Comparison of ENCODE assay signal across 17 cellular contexts in genomic region chr2:230209422-230210051, GRCh38. TPM values are rescaled to one million over a fixed set of nuclear protein-coding genes. Genes with fewer than 3 reads are reported as not detected.
DNase-seq lines count a peak whose midpoint lies in the region; ATAC-seq and TF ChIP-seq lines count a peak whose summit lies in the region.
"Had no signal": no experiment of that assay in that cellular context is flagged by ENCODE, and none has a peak within 500 bp of the region (broad histone marks: within the 10 kb centered on the region; RNA-seq: fewer than 3 reads in every experiment).

No MANE protein-coding gene starts in this region.

- CTCF ChIA-PET in activated B cell treated with CpG ODN at 0.5 μM for 24 hours (lab: Charles Lee) = interaction anchor here (1.2 kb wide), 1 partner anchor 10 kb away, joined by 5 read pairs; the partner anchor contains the start of gene SP110

- H3K27ac Mint-ChIP-seq in activated B cell treated with CpG ODN at 0.5 μM for 24 hours = no peak overlapping the region
- H3K27ac Mint-ChIP-seq: nephron progenitor cell; T-helper 2 cell treated with Interferon-gamma antibody and Interleukin-4, amounts not matched to agents 5 μg/mL and 100 μg/mL, for 36 hours had no signal

- H3K4me1 ChIP-seq in DND-41 (ENCODE audit: insufficient read depth, low read length) = peaks cover 32% of the 10 kb centered on the region
- H3K4me1 ChIP-seq: transverse colon had no signal

- TF ChIP-seq CTCF in DND-41 (IDR thresholded peaks at IDR 0.05; ENCODE audit: borderline replicate concordance, extremely low read depth, low read length, poor library complexity, severe bottlenecking) (no peak), activated B cell treated with CpG ODN at 0.5 μM for 24 hours (IDR thresholded peaks at IDR 0.05) (no peak)

- no peaks in the 10 kb centered on the region for H3K79me2 ChIP-seq in DND-41 (ENCODE audit: insufficient read depth, low read length)

- no peak overlapping the region for H3K9ac ChIP-seq in DND-41 (ENCODE audit: low read depth, low read length)

- peaks cover 37% of the 10 kb centered on the region for H3K4me1 Mint-ChIP-seq in activated B cell treated with CpG ODN at 0.5 μM for 24 hours
- H3K4me1 Mint-ChIP-seq: nephron progenitor cell had no signal

- no peak overlapping the region for H3K4me3 Mint-ChIP-seq in activated B cell treated with CpG ODN at 0.5 μM for 24 hours
- H3K4me3 Mint-ChIP-seq: nephron progenitor cell; T-helper 2 cell treated with Interferon-gamma antibody and Interleukin-4, amounts not matched to agents 5 μg/mL and 100 μg/mL, for 36 hours had no signal

- intact Hi-C loops in activated B cell treated with CpG ODN at 0.5 μM for 24 hours (cut with micrococcal nuclease) = loop anchor here (1.0 to 5.0 kb wide), 3 partner anchors 8 to 1183 kb away; partner anchors contain the start of gene SP140

- H3K27ac ChIP-seq in DND-41 (ENCODE audit: low read length) = peak overlapping the region; percentile 64
- H3K27ac ChIP-seq: skin epidermis, transverse colon had no signal

- no peaks in the 10 kb centered on the region for H3K9me3 Mint-ChIP-seq in activated B cell treated with CpG ODN at 0.5 μM for 24 hours
- H3K9me3 Mint-ChIP-seq: nephron progenitor cell; T-helper 2 cell treated with Interferon-gamma antibody and Interleukin-4, amounts not matched to agents 5 μg/mL and 100 μg/mL, for 36 hours had no signal

- DNase-seq in DND-41 = peak; percentile 28
- no peak for DNase-seq in activated B cell treated with CpG ODN at 0.5 μM for 24 hours
- no peak for DNase-seq in DMS114 treated with DMSO at 0.1 percent for 48 hours (lab: John Stamatoyannopoulos, UW; ENCODE audit: unreplicated experiment)
- DNase-seq in DMS53 treated with DMSO at 0.1 percent for 48 hours (lab: John Stamatoyannopoulos, UW; ENCODE audit: unreplicated experiment) = no peak
- no peak for DNase-seq in middle frontal gyrus (ENCODE audit: extremely low spot score, low spot score)
- DNase-seq: anterior cingulate cortex; effector CD4-positive, alpha-beta T cell; NCI-H1930; nephron progenitor cell; OCI-M1; transverse colon had no signal

- H3K4me3 ChIP-seq in DND-41 (ENCODE audit: low read depth in 1 of 2, low read length in 2 of 2) = no peak overlapping the region
- H3K4me3 ChIP-seq: skin epidermis, transverse colon had no signal

- no peaks in the 10 kb centered on the region for H3K27me3 Mint-ChIP-seq in activated B cell treated with CpG ODN at 0.5 μM for 24 hours

- H2AFZ ChIP-seq in DND-41 (ENCODE audit: low read depth, low read length) = no peak overlapping the region

- H3K27me3 ChIP-seq in DND-41 (ENCODE audit: insufficient read depth, low read length, poor library complexity) = no peaks in the 10 kb centered on the region
- H3K27me3 ChIP-seq: transverse colon had no signal

- peak; percentile 78 for ATAC-seq in DND-41 (ENCODE audit: insufficient read depth, low read depth)
- peak; percentile 54 for ATAC-seq in GM19452 (IDR thresholded peaks at IDR 0.05; ENCODE audit: unreplicated experiment)
- ATAC-seq in HG03469 (IDR thresholded peaks at IDR 0.05; ENCODE audit: unreplicated experiment) = peak; percentile 34
- peak; percentile 85 for ATAC-seq in activated B cell treated with CpG ODN at 0.5 μM for 24 hours (ENCODE audit: low read depth)
- ATAC-seq in HG03521 (IDR thresholded peaks at IDR 0.05; ENCODE audit: unreplicated experiment) = no peak

- H3K36me3 ChIP-seq in DND-41 (ENCODE audit: insufficient read depth, low read length) = peaks cover 93% of the 10 kb centered on the region

- no peaks in the 10 kb centered on the region for H3K9me3 ChIP-seq in DND-41 (ENCODE audit: insufficient read depth, low read length, severe bottlenecking)
- H3K9me3 ChIP-seq: transverse colon had no signal

- peaks cover 48% of the 10 kb centered on the region for H3K36me3 Mint-ChIP-seq in activated B cell treated with CpG ODN at 0.5 μM for 24 hours (ENCODE audit: low read depth)

- POLR2A ChIA-PET in activated B cell treated with CpG ODN at 0.5 μM for 24 hours (lab: Charles Lee) = interaction anchor here (9.6 to 12.9 kb wide), 2 partner anchors 9 to 19 kb away, joined by 183 to 268 read pairs; partner anchors contain the start of genes SP110 and SP140

- no peak overlapping the region for H3K4me2 ChIP-seq in DND-41 (ENCODE audit: insufficient read depth, low read length)

- H4K20me1 ChIP-seq in DND-41 (ENCODE audit: insufficient read depth, low read length) = no peaks in the 10 kb centered on the region

RNA-seq across cellular contexts. Expression of gene SP110, which starts 10.2 kb away (rescaled TPM):
- 139 and 147 TPM in 2 replicates for total RNA-seq in activated B cell treated with CpG ODN at 0.5 μM for 24 hours

RNA-seq across cellular contexts. Expression of gene SP140, which starts 16.0 kb away (rescaled TPM):
- total RNA-seq in activated B cell treated with CpG ODN at 0.5 μM for 24 hours = 295 and 330 TPM in 2 replicates
- total RNA-seq: glomerular endothelial cell had no signal
